Comparison of ENCODE assay signal across 8 cellular contexts in the genomic region with DNA sequence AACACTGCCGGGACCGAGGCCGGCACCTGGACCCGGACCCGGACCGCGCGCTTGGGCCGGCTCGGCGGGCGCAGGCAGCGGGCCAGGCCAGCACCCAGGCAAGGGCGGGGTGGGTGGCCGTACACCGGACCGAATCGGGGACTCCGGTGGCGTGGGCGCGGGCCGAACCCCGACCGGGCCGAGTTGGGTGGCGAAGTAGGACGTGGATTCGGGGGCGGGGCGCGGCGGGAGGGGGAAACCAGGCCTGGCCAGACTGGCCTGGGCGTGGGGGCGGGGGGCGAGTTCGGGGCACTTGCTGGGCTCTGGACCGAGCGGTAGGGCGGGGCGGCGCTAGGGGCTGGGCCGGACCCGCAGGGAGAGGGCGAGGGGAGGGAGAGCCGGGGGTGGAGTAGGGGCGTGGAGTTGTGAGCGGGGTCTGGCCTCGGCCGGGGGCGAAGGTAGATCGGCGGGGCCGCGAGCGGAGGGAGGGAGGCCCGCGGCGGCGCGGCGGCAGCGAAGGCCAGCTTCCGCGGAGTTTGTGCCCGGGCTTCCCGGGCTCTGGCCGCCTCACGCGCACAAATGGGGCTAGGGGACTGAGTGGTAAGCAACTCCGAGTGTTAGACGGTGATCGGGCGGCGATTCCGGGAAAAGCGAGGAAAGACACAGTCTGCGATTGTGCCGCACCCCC. TPM values are rescaled to one million over a fixed set of nuclear protein-coding genes. Genes with fewer than 3 reads are reported as not detected.
A peak's percentile ranks its signal among the peaks of the same experiment; 100 is the strongest.
DNase-seq lines count a peak whose midpoint lies in the region; TF ChIP-seq lines count a peak whose summit lies in the region.

No MANE protein-coding gene starts in this region.

- H3K36me3 ChIP-seq in spleen = no peaks in the 10 kb centered on the region

- H3K4me3 ChIP-seq in iPS-11a (ENCODE audit: low read depth, low read length) = peak overlapping the region; percentile 18
- peak overlapping the region in 2 of 8 donors; percentile 43 to 48 for H3K4me3 ChIP-seq in spleen

- WGBS in spleen, 5 donors = 0 to 59% (median 1%) methylated on average over 2 to 77 of the region's 79 CpGs

- H3K4me1 ChIP-seq in spleen = peaks cover 0 to 32% (median 6%) of the 10 kb centered on the region in 6 donors

- H3K27me3 ChIP-seq in spleen (replicated peaks in 1 of 7) = no peaks in the 10 kb centered on the region

- H3K9me3 ChIP-seq in spleen = no peaks in the 10 kb centered on the region

- peak overlapping the region in 4 of 8 donors; percentile 33 to 59 (median 55) for H3K27ac ChIP-seq in spleen

- intact Hi-C loops in spleen (cut with DNase I; ENCODE audit: low total_unique reads) = no loop called here

- no peak for TF ChIP-seq CTCF in spleen (IDR thresholded peaks at IDR 0.05 in 8 of 11, conservative IDR thresholded peaks at IDR 0.05 in 3 of 11)

- DNase-seq in Ammon's horn (ENCODE audit: low spot score) (peak; percentile 17), HK-2 (ENCODE audit: unreplicated experiment) (peak; percentile 46), spleen (peak; percentile 85), HPDE6-E6E7 (ENCODE audit: extremely low spot score) (no peak), NCI-H510A treated with DMSO at 0.1 percent for 48 hours (lab: John Stamatoyannopoulos, UW) (no peak), NCI-H187 treated with DMSO at 0.1 percent for 48 hours (lab: John Stamatoyannopoulos, UW) (no peak)
- DNase-seq in activated T-helper 9 cell treated with anti-CD3 and anti-CD28 coated beads, Interleukin-2, amount 50 U/mL, for 16 hours (ENCODE audit: low read depth) = peak; percentile 19

- TF ChIP-seq POLR2A in spleen (IDR thresholded peaks at IDR 0.05) = no peak

RNA-seq across cellular contexts. Expression of a gene that starts 1.8 kb away (rescaled TPM):
- 10 to 100 TPM in 5 of 7 donors, 1 to 10 TPM in 2; 6.5 to 18.1 (median 16.6) TPM for total RNA-seq in spleen
- polyA plus RNA-seq in spleen = 1 to 10 TPM in 1 of 3 donors, under 1 TPM in 2; 0.85 to 3.5 (median 0.86) TPM

Comparison
In these comparisons a context has a peak if more than half of its experiments do, and no peak if none do; other contexts are left out.
1. DNase-seq: peak in Ammon's horn (single experiment), HK-2 (single experiment), activated T-helper 9 cell treated with anti-CD3 and anti-CD28 coated beads, Interleukin-2, amount 50 U/mL, for 16 hours (single experiment) and spleen (single experiment); none in HPDE6-E6E7 (single experiment), NCI-H510A treated with DMSO at 0.1 percent for 48 hours (single experiment) and NCI-H187 treated with DMSO at 0.1 percent for 48 hours (single experiment).